Comparison of ENCODE assay signal across 1 cellular context in genomic region chr3:40972350-40972749, GRCh38.
TF ChIP-seq lines count a peak whose summit lies in the region.

No MANE protein-coding gene starts in this region.

TF ChIP-seq in GM12878, 131 proteins besides CTCF, POLR2A, EP300 and RAD21 (continued from another document):
- no peak for TF ChIP-seq ZBTB40 (IDR thresholded peaks at IDR 0.05; ENCODE audit: borderline replicate concordance)
- no peak for TF ChIP-seq RCOR1 (conservative IDR thresholded peaks at IDR 0.05; ENCODE audit: low read depth, low read length)
- TF ChIP-seq E2F8 (IDR thresholded peaks at IDR 0.05; ENCODE audit: low read depth, partially characterized antibody): no peak
- TF ChIP-seq POU2F2 (IDR thresholded peaks at IDR 0.05; ENCODE audit: borderline replicate concordance, low read depth, low read length): no peak
- no peak for TF ChIP-seq CREM (IDR thresholded peaks at IDR 0.05; ENCODE audit: low read depth)
- no peak for TF ChIP-seq JUNB (IDR thresholded peaks at IDR 0.05)
